In genomic region chr19:43901395-43902390, GRCh38 we compare ENCODE assay signal across 8 cellular contexts. TPM values are rescaled to one million over a fixed set of nuclear protein-coding genes. Genes with fewer than 3 reads are reported as not detected.
A peak's percentile ranks its signal among the peaks of the same experiment; 100 is the strongest.
DNase-seq lines count a peak whose midpoint lies in the region; ATAC-seq and TF ChIP-seq lines count a peak whose summit lies in the region.

No MANE protein-coding gene starts in this region.

- peak overlapping the region; percentile 94 for H3K4me2 ChIP-seq in parathyroid adenoma (ENCODE audit: low read length)

- no peak overlapping the region for H2AFZ ChIP-seq in parathyroid adenoma

- no peaks in the 10 kb centered on the region for H3K79me2 ChIP-seq in parathyroid adenoma

- H3K27ac ChIP-seq in parathyroid adenoma: no peak overlapping the region
- H3K27ac ChIP-seq in thymus (ENCODE audit: low read depth): no peak overlapping the region

- peak overlapping the region; percentile 67 for H3K27ac Mint-ChIP-seq in T-helper 17 cell

- no peak overlapping the region for H3K9ac ChIP-seq in parathyroid adenoma

- ATAC-seq in GM18502 (IDR thresholded peaks at IDR 0.05; ENCODE audit: poor library complexity, unreplicated experiment) (peak; percentile 73), HG03442 (IDR thresholded peaks at IDR 0.05; ENCODE audit: unreplicated experiment) (peak; percentile 75), T-helper 17 cell (peak; percentile 85), left cardiac atrium (peak; percentile 99 to 100)

- peaks cover 3% of the 10 kb centered on the region for H3K4me1 Mint-ChIP-seq in T-helper 17 cell

- H3K36me3 ChIP-seq in parathyroid adenoma (ENCODE audit: control insufficient read depth, insufficient read depth, low read length) (no peaks in the 10 kb centered on the region), thymus (ENCODE audit: control insufficient read depth, insufficient read depth) (no peaks in the 10 kb centered on the region)

- H3K4me1 ChIP-seq in parathyroid adenoma (no peaks in the 10 kb centered on the region), thymus (ENCODE audit: control insufficient read depth, insufficient read depth, low read length) (peaks cover 5% of the 10 kb centered on the region)

- peaks cover 9% of the 10 kb centered on the region for H3K9me3 ChIP-seq in T-helper 17 cell (ENCODE audit: control insufficient read depth, low read length, poor library complexity, severe bottlenecking)
- H3K9me3 ChIP-seq in parathyroid adenoma (ENCODE audit: control insufficient read depth, low read length): peaks cover 10% of the 10 kb centered on the region
- no peaks in the 10 kb centered on the region for H3K9me3 ChIP-seq in thymus (ENCODE audit: control insufficient read depth)

- peaks cover 2% of the 10 kb centered on the region for H3K36me3 Mint-ChIP-seq in T-helper 17 cell (ENCODE audit: low read depth)

- H3K4me3 Mint-ChIP-seq in T-helper 17 cell: peak overlapping the region; percentile 87

- no peak for TF ChIP-seq CTCF in parathyroid adenoma (IDR thresholded peaks at IDR 0.05)

- no peaks in the 10 kb centered on the region for H3K27me3 ChIP-seq in parathyroid adenoma (ENCODE audit: control insufficient read depth, insufficient read depth, low read length)
- no peaks in the 10 kb centered on the region for H3K27me3 ChIP-seq in thymus (ENCODE audit: control insufficient read depth, insufficient read depth)

- no peaks in the 10 kb centered on the region for H3K27me3 Mint-ChIP-seq in T-helper 17 cell

- intact Hi-C loops in left cardiac atrium (cut with DNase I): no loop called here

- WGBS in thymus: 21% methylated on average over 39 of the region's 39 CpGs

- peak; percentile 14 to 32 (median 27) for DNase-seq in T-helper 17 cell
- peak; percentile 49 for DNase-seq in amniotic stem cell (lab: John Stamatoyannopoulos, UW)
- DNase-seq in left cardiac atrium: peak; percentile 91
- no peak for DNase-seq in AML-193 (lab: John Stamatoyannopoulos, UW)

- H3K4me3 ChIP-seq in parathyroid adenoma (ENCODE audit: low read depth, low read length): peak overlapping the region; percentile 86
- peak overlapping the region; percentile 61 for H3K4me3 ChIP-seq in thymus (ENCODE audit: low read length)

RNA-seq across cellular contexts. Expression of gene ZNF404, which starts 17.9 kb away (rescaled TPM):
- total RNA-seq in T-helper 17 cell (1 to 10 TPM in 1 of 2 donors, under 1 TPM in 1; 0.35 to 1.4 TPM), left cardiac atrium (1 to 10 TPM; 6.5 to 7.0 TPM)
- polyA plus RNA-seq in thymus: 26.6 TPM

RNA-seq across cellular contexts. Expression of gene ZNF45, which starts 33.4 kb away (rescaled TPM):
- total RNA-seq in T-helper 17 cell (10 to 100 TPM in 1 of 2 donors, 1 to 10 TPM in 1; 7.1 to 11.0 TPM), left cardiac atrium (10 to 100 TPM in 1 of 2 donors, 1 to 10 TPM in 1; 8.4 to 10.1 TPM)
- 8.6 TPM for polyA plus RNA-seq in thymus

RNA-seq across cellular contexts. Expression of gene ZNF221, which starts 49.3 kb away (rescaled TPM):
- total RNA-seq in T-helper 17 cell (under 1 TPM; 0.16 to 0.40 TPM), left cardiac atrium (1 to 10 TPM; 3.7 to 5.2 TPM)
- 1.1 TPM for polyA plus RNA-seq in thymus

Comparison
In these comparisons a context has a peak if more than half of its experiments do, and no peak if none do; other contexts are left out.
1. DNase-seq: peak in T-helper 17 cell (3 of 3), amniotic stem cell (single experiment) and left cardiac atrium (single experiment); none in AML-193 (0 of 2).
2. Peak in every context shown above with its lines, with median percentiles within 50 percentile points of each other: ATAC-seq.